Comparison of ENCODE assay signal across 9 cellular contexts in the genomic region with DNA sequence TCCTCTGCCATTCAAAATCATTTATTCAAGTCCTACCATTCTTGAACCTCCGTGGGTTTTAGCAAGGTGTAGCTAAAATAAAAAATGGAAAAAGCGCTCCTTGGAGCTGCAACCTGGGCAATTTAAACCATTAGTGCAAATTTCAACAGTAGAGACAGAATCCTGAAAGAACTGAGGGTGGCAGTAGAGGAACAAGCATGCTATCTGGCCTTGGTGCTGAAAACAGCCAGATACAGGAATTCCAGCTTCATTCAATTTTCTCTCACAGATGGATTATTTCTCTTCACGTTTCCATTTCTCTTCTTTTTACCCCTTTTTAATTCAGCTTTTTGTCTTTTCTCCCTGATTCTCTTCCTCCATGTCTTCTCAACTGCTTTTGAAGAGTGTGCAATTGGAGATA.
DNase-seq lines count a peak whose midpoint lies in the region; TF ChIP-seq lines count a peak whose summit lies in the region.
"Had no signal": no experiment of that assay in that cellular context is flagged by ENCODE, and none has a peak within 500 bp of the region (broad histone marks: within the 10 kb centered on the region; RNA-seq: fewer than 3 reads in every experiment).

No MANE protein-coding gene starts in this region.

- no peak overlapping the region for H3K4me3 ChIP-seq in CD4-positive, alpha-beta memory T cell (ENCODE audit: low read length in 2 of 2)
- H3K4me3 ChIP-seq: thoracic aorta had no signal

- H3K36me3 Mint-ChIP-seq in endothelial cell (ENCODE audit: low read depth, unreplicated experiment) (peaks cover 10% of the 10 kb centered on the region), osteocyte (ENCODE audit: unreplicated experiment) (no peaks in the 10 kb centered on the region)
- H3K36me3 Mint-ChIP-seq in CD4-positive, alpha-beta memory T cell: no peaks in the 10 kb centered on the region

- H3K4me1 Mint-ChIP-seq in endothelial cell (ENCODE audit: unreplicated experiment) (no peaks in the 10 kb centered on the region), osteocyte (ENCODE audit: unreplicated experiment) (no peaks in the 10 kb centered on the region)
- no peaks in the 10 kb centered on the region for H3K4me1 Mint-ChIP-seq in CD4-positive, alpha-beta memory T cell

- H3K4me3 Mint-ChIP-seq in endothelial cell (ENCODE audit: unreplicated experiment): no peak overlapping the region
- no peak overlapping the region for H3K4me3 Mint-ChIP-seq in osteocyte (ENCODE audit: unreplicated experiment)
- H3K4me3 Mint-ChIP-seq in CD4-positive, alpha-beta memory T cell: no peak overlapping the region

- POLR2A ChIA-PET in CD4-positive, alpha-beta memory T cell (lab: Charles Lee; ENCODE audit: partially characterized antibody): no interaction called here

- H3K4me1 ChIP-seq in CD4-positive, alpha-beta memory T cell (ENCODE audit: insufficient read depth, low read length): no peaks in the 10 kb centered on the region

- H3K27me3 Mint-ChIP-seq in endothelial cell (ENCODE audit: unreplicated experiment): peaks cover 8% of the 10 kb centered on the region
- H3K27me3 Mint-ChIP-seq in osteocyte (ENCODE audit: unreplicated experiment): no peaks in the 10 kb centered on the region
- H3K27me3 Mint-ChIP-seq in CD4-positive, alpha-beta memory T cell: peaks cover 10 to 25% of the 10 kb centered on the region in 2 donors

- peak; percentile 8 for DNase-seq in G401 (ENCODE audit: low spot score)
- DNase-seq in NOMO-1 treated with dmso at 0.1 percent for 144 hours (lab: John Stamatoyannopoulos, UW; ENCODE audit: unreplicated experiment): peak; percentile 20
- peak; percentile 11 for DNase-seq in endothelial cell (ENCODE audit: low spot score)
- no peak for DNase-seq in osteocyte (ENCODE audit: extremely low spot score, unreplicated experiment)
- no peak for DNase-seq in DMS153 (lab: John Stamatoyannopoulos, UW)
- no peak for DNase-seq in NCI-H1417 (lab: John Stamatoyannopoulos, UW)
- no peak for DNase-seq in LoVo (ENCODE audit: low spot score)
- no peak for DNase-seq in CD4-positive, alpha-beta memory T cell

- in situ Hi-C loops in G401 (cut with HindIII; ENCODE audit: low sequenced_read_pairs): no loop called here

- no peaks in the 10 kb centered on the region for H3K9me3 ChIP-seq in CD4-positive, alpha-beta memory T cell (ENCODE audit: control insufficient read depth in 1 of 2, low read length in 2 of 2)
- H3K9me3 ChIP-seq: thoracic aorta had no signal

- H3K27ac ChIP-seq in CD4-positive, alpha-beta memory T cell (ENCODE audit: low read depth, low read length): no peak overlapping the region
- H3K27ac ChIP-seq: thoracic aorta had no signal

- intact Hi-C loops in CD4-positive, alpha-beta memory T cell (cut with micrococcal nuclease): loop anchor here (1.0 to 5.0 kb wide), 2 partner anchors 187 to 681 kb away; no protein-coding TSS in a partner anchor

- peaks cover 6% of the 10 kb centered on the region for H3K27me3 ChIP-seq in CD4-positive, alpha-beta memory T cell (ENCODE audit: insufficient read depth, low read length)

- peak; percentile 22 for TF ChIP-seq CTCF in endothelial cell (IDR thresholded peaks at IDR 0.05; ENCODE audit: unreplicated experiment)
- TF ChIP-seq CTCF in osteocyte (IDR thresholded peaks at IDR 0.05): peak; percentile 39

- CTCF ChIA-PET in CD4-positive, alpha-beta memory T cell (lab: Charles Lee; ENCODE audit: partially characterized antibody): interaction anchor here (0.6 to 3.3 kb wide), 7 partner anchors 9 to 203 kb away, joined by 3 to 14 read pairs (median 4); no protein-coding TSS in a partner anchor

- peaks cover 7% of the 10 kb centered on the region for H3K9me3 Mint-ChIP-seq in endothelial cell (ENCODE audit: unreplicated experiment)
- peaks cover 9% of the 10 kb centered on the region for H3K9me3 Mint-ChIP-seq in osteocyte (ENCODE audit: unreplicated experiment)
- H3K9me3 Mint-ChIP-seq in CD4-positive, alpha-beta memory T cell: peaks cover 0 to 7% (median 2%) of the 10 kb centered on the region in 8 donors

- H3K27ac Mint-ChIP-seq in endothelial cell (ENCODE audit: unreplicated experiment) (no peak overlapping the region), osteocyte (ENCODE audit: unreplicated experiment) (no peak overlapping the region)
- no peak overlapping the region for H3K27ac Mint-ChIP-seq in CD4-positive, alpha-beta memory T cell

- no peaks in the 10 kb centered on the region for H3K36me3 ChIP-seq in CD4-positive, alpha-beta memory T cell (ENCODE audit: insufficient read depth, low read length)
- H3K36me3 ChIP-seq: thoracic aorta had no signal

Comparison
In these comparisons a context has a peak if more than half of its experiments do, and no peak if none do; other contexts are left out.
1. DNase-seq: peak in G401 (single experiment), NOMO-1 treated with dmso at 0.1 percent for 144 hours (single experiment) and endothelial cell (single experiment); none in osteocyte (single experiment), DMS153 (single experiment), NCI-H1417 (0 of 3), LoVo (single experiment) and CD4-positive, alpha-beta memory T cell (0 of 5).